Comparison of ENCODE assay signal across 1 cellular context in the genomic region with DNA sequence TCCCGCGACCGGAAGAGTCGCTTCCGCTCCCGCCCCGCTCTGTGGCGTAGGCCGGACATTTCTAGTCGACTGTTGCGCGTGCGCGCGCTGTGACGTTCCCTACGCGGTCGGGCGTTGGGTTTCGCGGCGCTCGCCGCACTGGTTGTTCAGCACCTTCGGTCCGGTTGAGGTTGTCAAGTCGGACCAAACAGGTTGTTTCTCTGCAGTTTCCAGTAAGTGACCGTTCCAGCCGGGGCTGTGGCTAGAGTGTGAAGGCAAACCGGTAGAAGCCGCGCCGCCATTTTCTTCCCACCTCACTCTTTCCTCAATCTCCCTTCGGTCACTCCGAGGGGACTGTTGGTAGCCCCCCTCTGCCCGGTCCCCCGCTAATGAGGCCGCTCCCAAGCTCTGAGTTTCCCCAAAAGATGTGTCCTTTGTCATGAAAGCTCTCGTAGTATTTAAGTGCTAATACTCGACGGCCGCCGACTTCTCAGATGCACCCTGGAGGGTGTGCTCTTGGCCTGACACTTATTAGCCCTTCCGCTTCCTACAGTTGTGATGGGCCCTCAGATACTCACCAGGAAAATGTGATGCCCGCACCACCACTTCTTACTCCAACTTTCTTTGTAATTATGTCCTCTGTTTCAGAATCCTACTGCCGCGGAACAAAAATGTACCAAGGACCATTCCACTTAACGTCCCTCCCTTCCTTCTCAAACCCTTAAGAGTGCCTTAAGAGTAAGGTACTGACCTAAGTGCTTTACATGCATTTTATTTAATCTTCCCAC.
TF ChIP-seq lines count a peak whose summit lies in the region.

No MANE protein-coding gene starts in this region.

TF ChIP-seq in HepG2, 621 proteins besides CTCF, POLR2A, EP300 and RAD21 (continued from another document and continues in another):
- TF ChIP-seq REPIN1 (CRISPR knock-in tag; IDR thresholded peaks at IDR 0.05; ENCODE audit: borderline replicate concordance, low read depth) (peak; percentile 82), ZNF234 (CRISPR knock-in tag; conservative IDR thresholded peaks at IDR 0.05) (peak; percentile 92), FOXC1 (CRISPR knock-in tag; IDR thresholded peaks at IDR 0.05; ENCODE audit: borderline replicate concordance) (0 out of 2 replicates have a peak, but pooled peaks have one; percentile 71), ZNF597 (CRISPR knock-in tag; IDR thresholded peaks at IDR 0.05) (no peak), PRDM10 (CRISPR knock-in tag; IDR thresholded peaks at IDR 0.05; ENCODE audit: low read depth) (0 out of 2 replicates have a peak, but pooled peaks have one; percentile 4), ZNF572 (CRISPR knock-in tag; IDR thresholded peaks at IDR 0.05) (peak; percentile 83; the same call in 1 of the 2 replicates), TOE1 (CRISPR knock-in tag; IDR thresholded peaks at IDR 0.05) (no peak), MAZ (IDR thresholded peaks at IDR 0.05; ENCODE audit: borderline replicate concordance, low read depth, low read length) (peak; percentile 74; the same call in 1 of the 2 replicates), MAZ (CRISPR knock-in tag; IDR thresholded peaks at IDR 0.05; ENCODE audit: low read depth) (peak; percentile 77), CEBPG (CRISPR knock-in tag; IDR thresholded peaks at IDR 0.05) (peak; percentile 83), SP140L (CRISPR knock-in tag; IDR thresholded peaks at IDR 0.05; ENCODE audit: borderline replicate concordance) (0 out of 2 replicates have a peak, but pooled peaks have one; percentile 51), CREB1 (IDR thresholded peaks at IDR 0.05) (peak; percentile 75), CREB1 (CRISPR knock-in tag; IDR thresholded peaks at IDR 0.05) (peak; percentile 85), JUNB (CRISPR knock-in tag; IDR thresholded peaks at IDR 0.05; ENCODE audit: borderline replicate concordance) (peak; percentile 33; the same call in 1 of the 2 replicates), TFDP2 (CRISPR knock-in tag; IDR thresholded peaks at IDR 0.05) (peak; percentile 73; the same call in 1 of the 2 replicates), GLI4 (CRISPR knock-in tag; IDR thresholded peaks at IDR 0.05; ENCODE audit: borderline replicate concordance) (peak; percentile 69; the same call in 1 of the 2 replicates), ZNF335 (CRISPR knock-in tag; IDR thresholded peaks at IDR 0.05) (no peak), ARNT2 (CRISPR knock-in tag; IDR thresholded peaks at IDR 0.05; ENCODE audit: low read depth) (peak; percentile 54; the same call in 1 of the 2 replicates), GATA4 (IDR thresholded peaks at IDR 0.05; ENCODE audit: borderline replicate concordance, low read depth) (peak; percentile 79), STAG1 (CRISPR knock-in tag; IDR thresholded peaks at IDR 0.05) (0 out of 2 replicates have a peak, but pooled peaks have one; percentile 3), ZSCAN12 (CRISPR knock-in tag; IDR thresholded peaks at IDR 0.05) (no peak), POGZ (CRISPR knock-in tag; IDR thresholded peaks at IDR 0.05) (peak; percentile 75), U2AF2 (IDR thresholded peaks at IDR 0.05; ENCODE audit: low read depth, low read length) (no peak), KLF16 (CRISPR knock-in tag; IDR thresholded peaks at IDR 0.05) (0 out of 4 replicates have a peak, but pooled peaks of 1 of the 2 experiments have one; percentile 23), EED (CRISPR knock-in tag; IDR thresholded peaks at IDR 0.05) (0 out of 2 replicates have a peak, but pooled peaks have one; percentile 70), DRAP1 (CRISPR knock-in tag; IDR thresholded peaks at IDR 0.05) (peak; percentile 63; the same call in 1 of the 2 replicates), ZNF232 (CRISPR knock-in tag; IDR thresholded peaks at IDR 0.05; ENCODE audit: borderline replicate concordance) (peak; percentile 95; the same call in 1 of the 2 replicates), WIZ (CRISPR knock-in tag; IDR thresholded peaks at IDR 0.05) (peak; percentile 85; the same call in 1 of the 2 replicates), TBX2 (CRISPR knock-in tag; IDR thresholded peaks at IDR 0.05; ENCODE audit: borderline replicate concordance) (peak; percentile 53; the same call in 1 of the 2 replicates), ZSCAN25 (CRISPR knock-in tag; IDR thresholded peaks at IDR 0.05) (peak; percentile 57; the same call in 1 of the 2 replicates)
- TF ChIP-seq, protein P1, sequence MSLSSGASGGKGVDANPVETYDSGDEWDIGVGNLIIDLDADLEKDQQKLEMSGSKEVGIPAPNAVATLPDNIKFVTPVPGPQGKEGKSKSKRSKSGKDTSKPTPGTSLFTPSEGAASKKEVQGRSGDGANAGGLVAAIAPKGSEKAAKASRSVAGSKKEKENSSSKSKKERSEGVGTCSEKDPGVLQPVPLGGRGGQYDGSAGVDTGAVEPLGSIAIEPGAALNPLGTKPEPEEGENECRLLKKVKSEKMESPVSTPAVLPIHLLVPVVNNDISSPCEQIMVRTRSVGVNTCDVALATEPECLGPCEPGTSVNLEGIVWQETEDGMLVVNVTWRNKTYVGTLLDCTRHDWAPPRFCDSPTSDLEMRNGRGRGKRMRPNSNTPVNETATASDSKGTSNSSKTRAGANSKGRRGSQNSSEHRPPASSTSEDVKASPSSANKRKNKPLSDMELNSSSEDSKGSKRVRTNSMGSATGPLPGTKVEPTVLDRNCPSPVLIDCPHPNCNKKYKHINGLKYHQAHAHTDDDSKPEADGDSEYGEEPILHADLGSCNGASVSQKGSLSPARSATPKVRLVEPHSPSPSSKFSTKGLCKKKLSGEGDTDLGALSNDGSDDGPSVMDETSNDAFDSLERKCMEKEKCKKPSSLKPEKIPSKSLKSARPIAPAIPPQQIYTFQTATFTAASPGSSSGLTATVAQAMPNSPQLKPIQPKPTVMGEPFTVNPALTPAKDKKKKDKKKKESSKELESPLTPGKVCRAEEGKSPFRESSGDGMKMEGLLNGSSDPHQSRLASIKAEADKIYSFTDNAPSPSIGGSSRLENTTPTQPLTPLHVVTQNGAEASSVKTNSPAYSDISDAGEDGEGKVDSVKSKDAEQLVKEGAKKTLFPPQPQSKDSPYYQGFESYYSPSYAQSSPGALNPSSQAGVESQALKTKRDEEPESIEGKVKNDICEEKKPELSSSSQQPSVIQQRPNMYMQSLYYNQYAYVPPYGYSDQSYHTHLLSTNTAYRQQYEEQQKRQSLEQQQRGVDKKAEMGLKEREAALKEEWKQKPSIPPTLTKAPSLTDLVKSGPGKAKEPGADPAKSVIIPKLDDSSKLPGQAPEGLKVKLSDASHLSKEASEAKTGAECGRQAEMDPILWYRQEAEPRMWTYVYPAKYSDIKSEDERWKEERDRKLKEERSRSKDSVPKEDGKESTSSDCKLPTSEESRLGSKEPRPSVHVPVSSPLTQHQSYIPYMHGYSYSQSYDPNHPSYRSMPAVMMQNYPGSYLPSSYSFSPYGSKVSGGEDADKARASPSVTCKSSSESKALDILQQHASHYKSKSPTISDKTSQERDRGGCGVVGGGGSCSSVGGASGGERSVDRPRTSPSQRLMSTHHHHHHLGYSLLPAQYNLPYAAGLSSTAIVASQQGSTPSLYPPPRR (CRISPR knock-in tag; IDR thresholded peaks at IDR 0.05; ENCODE audit: borderline replicate concordance): peak; percentile 50; the same call in 1 of the 2 replicates
- TF ChIP-seq, protein P2, sequence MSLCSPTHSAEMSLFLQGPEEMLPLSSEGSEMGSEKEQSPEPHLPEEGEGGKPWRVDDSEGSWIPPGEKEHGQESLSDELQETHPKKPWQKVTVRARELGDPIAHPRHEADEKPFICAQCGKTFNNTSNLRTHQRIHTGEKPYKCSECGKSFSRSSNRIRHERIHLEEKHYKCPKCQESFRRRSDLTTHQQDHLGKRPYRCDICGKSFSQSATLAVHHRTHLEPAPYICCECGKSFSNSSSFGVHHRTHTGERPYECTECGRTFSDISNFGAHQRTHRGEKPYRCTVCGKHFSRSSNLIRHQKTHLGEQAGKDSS (CRISPR knock-in tag; IDR thresholded peaks at IDR 0.05; ENCODE audit: borderline replicate concordance, low read depth): 0 out of 2 replicates have a peak, but pooled peaks have one; percentile 47
- TF ChIP-seq, protein P3, sequence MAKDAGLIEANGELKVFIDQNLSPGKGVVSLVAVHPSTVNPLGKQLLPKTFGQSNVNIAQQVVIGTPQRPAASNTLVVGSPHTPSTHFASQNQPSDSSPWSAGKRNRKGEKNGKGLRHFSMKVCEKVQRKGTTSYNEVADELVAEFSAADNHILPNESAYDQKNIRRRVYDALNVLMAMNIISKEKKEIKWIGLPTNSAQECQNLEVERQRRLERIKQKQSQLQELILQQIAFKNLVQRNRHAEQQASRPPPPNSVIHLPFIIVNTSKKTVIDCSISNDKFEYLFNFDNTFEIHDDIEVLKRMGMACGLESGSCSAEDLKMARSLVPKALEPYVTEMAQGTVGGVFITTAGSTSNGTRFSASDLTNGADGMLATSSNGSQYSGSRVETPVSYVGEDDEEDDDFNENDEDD (CRISPR knock-in tag; IDR thresholded peaks at IDR 0.05; ENCODE audit: borderline replicate concordance): peak; percentile 84; the same call in 1 of the 2 replicates
- TF ChIP-seq, protein P4, sequence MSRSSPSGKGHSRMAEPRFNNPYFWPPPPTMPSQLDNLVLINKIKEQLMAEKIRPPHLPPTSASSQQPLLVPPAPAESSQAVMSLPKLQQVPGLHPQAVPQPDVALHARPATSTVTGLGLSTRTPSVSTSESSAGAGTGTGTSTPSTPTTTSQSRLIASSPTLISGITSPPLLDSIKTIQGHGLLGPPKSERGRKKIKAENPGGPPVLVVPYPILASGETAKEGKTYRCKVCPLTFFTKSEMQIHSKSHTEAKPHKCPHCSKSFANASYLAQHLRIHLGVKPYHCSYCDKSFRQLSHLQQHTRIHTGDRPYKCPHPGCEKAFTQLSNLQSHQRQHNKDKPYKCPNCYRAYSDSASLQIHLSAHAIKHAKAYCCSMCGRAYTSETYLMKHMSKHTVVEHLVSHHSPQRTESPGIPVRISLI (CRISPR knock-in tag; IDR thresholded peaks at IDR 0.05; ENCODE audit: borderline replicate concordance): 0 out of 2 replicates have a peak, but pooled peaks have one; percentile 30
- TF ChIP-seq, protein P5, sequence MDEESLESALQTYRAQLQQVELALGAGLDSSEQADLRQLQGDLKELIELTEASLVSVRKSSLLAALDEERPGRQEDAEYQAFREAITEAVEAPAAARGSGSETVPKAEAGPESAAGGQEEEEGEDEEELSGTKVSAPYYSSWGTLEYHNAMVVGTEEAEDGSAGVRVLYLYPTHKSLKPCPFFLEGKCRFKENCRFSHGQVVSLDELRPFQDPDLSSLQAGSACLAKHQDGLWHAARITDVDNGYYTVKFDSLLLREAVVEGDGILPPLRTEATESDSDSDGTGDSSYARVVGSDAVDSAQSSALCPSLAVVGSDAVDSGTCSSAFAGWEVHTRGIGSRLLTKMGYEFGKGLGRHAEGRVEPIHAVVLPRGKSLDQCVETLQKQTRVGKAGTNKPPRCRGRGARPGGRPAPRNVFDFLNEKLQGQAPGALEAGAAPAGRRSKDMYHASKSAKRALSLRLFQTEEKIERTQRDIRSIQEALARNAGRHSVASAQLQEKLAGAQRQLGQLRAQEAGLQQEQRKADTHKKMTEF (CRISPR knock-in tag; IDR thresholded peaks at IDR 0.05): peak; percentile 46; the same call in 1 of the 2 replicates
